22 cellular contexts compared by ENCODE assay signal in the genomic region with DNA sequence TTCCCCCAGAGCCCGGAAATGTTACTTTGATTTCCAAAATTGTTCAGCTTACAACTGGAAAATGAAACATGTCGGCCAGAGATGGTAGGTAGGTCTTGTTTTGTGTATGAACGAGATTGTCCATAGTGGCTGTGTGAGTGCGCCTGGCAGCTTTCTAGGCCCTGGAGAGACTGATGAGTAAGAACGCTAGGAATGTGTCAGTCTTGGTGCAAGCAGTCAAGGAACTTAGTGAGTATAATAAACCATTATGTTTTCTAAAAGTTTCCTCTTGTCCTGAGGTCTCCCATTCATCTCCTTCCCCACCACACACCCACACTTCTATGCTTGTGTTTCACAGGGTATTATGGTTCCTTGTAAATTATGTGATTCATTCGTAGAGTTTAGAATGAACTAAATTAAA.
A peak's percentile ranks its signal among the peaks of the same experiment; 100 is the strongest.
DNase-seq lines count a peak whose midpoint lies in the region; ATAC-seq and TF ChIP-seq lines count a peak whose summit lies in the region.
"Had no signal": no experiment of that assay in that cellular context is flagged by ENCODE, and none has a peak within 500 bp of the region (broad histone marks: within the 10 kb centered on the region; RNA-seq: fewer than 3 reads in every experiment).

No MANE protein-coding gene starts in this region.

- no TSS peak for BruUV-seq in Panc1 (replicated peaks; lab: Mats Ljungman, UMichigan)

- no peak overlapping the region for H3K27ac ChIP-seq in ACC112 (ENCODE audit: low read depth, low read length)
- H3K27ac ChIP-seq in Panc1 (ENCODE audit: low read length), result no peak overlapping the region
- H3K27ac ChIP-seq: left ventricle myocardium inferior, prostate gland had no signal

- POLR2A ChIA-PET in Panc1 (lab: Charles Lee), result no interaction called here

- H3K4me3 ChIP-seq in ACC112 (ENCODE audit: low read depth, low read length) (no peak overlapping the region), Panc1 (ENCODE audit: low read depth in 2 of 2, low read length in 2 of 2) (no peak overlapping the region), choroid plexus epithelial cell (ENCODE audit: low read depth, low read length) (no peak overlapping the region)
- H3K4me3 ChIP-seq: HAP-1, left ventricle myocardium inferior, prostate gland had no signal

- CTCF ChIA-PET in Panc1 (lab: Charles Lee), result no interaction called here

- peaks cover 2% of the 10 kb centered on the region for H3K36me3 Mint-ChIP-seq in mesothelial cell of epicardium
- H3K36me3 Mint-ChIP-seq in activated T-cell treated with anti-CD3 and anti-CD28 coated beads, Interleukin-2, amount 50 U/mL, for 4 hours (ENCODE audit: insufficient read depth), result no peaks in the 10 kb centered on the region
- H3K36me3 Mint-ChIP-seq: activated naive CD4-positive, alpha-beta T cell treated with anti-CD3 and anti-CD28 coated beads, Interleukin-2, amount 50 U/mL, for 72 hours; CD4-positive, alpha-beta memory T cell; stimulated activated memory B cell treated with anti-CD40 and anti-IgM and Interleukin-4, amounts not matched to agents 10 μg/mL and 1 μg/mL and 100 μg/mL, for 72 hours; type B pancreatic cell had no signal

- H3K27me3 Mint-ChIP-seq in mesothelial cell of epicardium (ENCODE audit: low read depth), result no peaks in the 10 kb centered on the region
- no peaks in the 10 kb centered on the region for H3K27me3 Mint-ChIP-seq in stimulated activated naive CD8-positive, alpha-beta T cell treated with anti-CD3 and anti-CD28 coated beads, Interleukin-15, amount 100 ng/mL, for 72 hours
- no peaks in the 10 kb centered on the region for H3K27me3 Mint-ChIP-seq in activated T-cell treated with anti-CD3 and anti-CD28 coated beads, Interleukin-2, amount 50 U/mL, for 4 hours (ENCODE audit: low read depth)
- H3K27me3 Mint-ChIP-seq: CD4-positive, alpha-beta memory T cell; stimulated activated memory B cell treated with anti-CD40 and anti-IgM and Interleukin-4, amounts not matched to agents 10 μg/mL and 1 μg/mL and 100 μg/mL, for 72 hours; type B pancreatic cell had no signal

- H3K9me3 Mint-ChIP-seq in mesothelial cell of epicardium, result peaks cover 7% of the 10 kb centered on the region
- H3K9me3 Mint-ChIP-seq in stimulated activated naive CD8-positive, alpha-beta T cell treated with anti-CD3 and anti-CD28 coated beads, Interleukin-15, amount 100 ng/mL, for 72 hours, result peaks cover 5 to 8% of the 10 kb centered on the region in 2 donors
- peaks cover 12% of the 10 kb centered on the region for H3K9me3 Mint-ChIP-seq in activated T-cell treated with anti-CD3 and anti-CD28 coated beads, Interleukin-2, amount 50 U/mL, for 4 hours

- peaks cover 6% of the 10 kb centered on the region for H3K4me1 Mint-ChIP-seq in mesothelial cell of epicardium
- no peaks in the 10 kb centered on the region for H3K4me1 Mint-ChIP-seq in stimulated activated naive CD8-positive, alpha-beta T cell treated with anti-CD3 and anti-CD28 coated beads, Interleukin-15, amount 100 ng/mL, for 72 hours
- no peaks in the 10 kb centered on the region for H3K4me1 Mint-ChIP-seq in activated T-cell treated with anti-CD3 and anti-CD28 coated beads, Interleukin-2, amount 50 U/mL, for 4 hours (ENCODE audit: low read depth)
- H3K4me1 Mint-ChIP-seq: CD4-positive, alpha-beta memory T cell; stimulated activated memory B cell treated with anti-CD40 and anti-IgM and Interleukin-4, amounts not matched to agents 10 μg/mL and 1 μg/mL and 100 μg/mL, for 72 hours had no signal

- no peak for DNase-seq in Panc1 (ENCODE audit: low read depth, low spot score)
- DNase-seq in choroid plexus epithelial cell (ENCODE audit: low read depth), result peak; percentile 69
- DNase-seq in mesothelial cell of epicardium (ENCODE audit: low spot score in 2 of 2, unreplicated experiment in 2 of 2), result no peak
- no peak for DNase-seq in GDM1 (lab: John Stamatoyannopoulos, UW)
- DNase-seq in superior temporal gyrus (ENCODE audit: extremely low spot score), result no peak
- no peak for DNase-seq in stimulated activated naive CD8-positive, alpha-beta T cell treated with anti-CD3 and anti-CD28 coated beads, Interleukin-15, amount 100 ng/mL, for 72 hours
- no peak for DNase-seq in activated T-cell treated with anti-CD3 and anti-CD28 coated beads, Interleukin-2, amount 50 U/mL, for 4 hours
- DNase-seq: caudate nucleus; DND-41; effector CD8-positive, alpha-beta T cell; KG1; left ventricle myocardium inferior; NCI-H1436; NCI-H774; stimulated activated CD4-positive, alpha-beta T cell treated with anti-CD3 and anti-CD28 coated beads, Interleukin-12 subunit alpha, Interleukin-12 subunit beta, amount 100 ng/mL, for 4 hours had no signal

- H3K27me3 ChIP-seq in ACC112 (ENCODE audit: insufficient read depth, low read length) (no peaks in the 10 kb centered on the region), Panc1 (ENCODE audit: control insufficient read depth, insufficient read depth, low read length) (no peaks in the 10 kb centered on the region)

- ATAC-seq in Panc1, result 0 out of 2 replicates have a peak, but pooled peaks have one; percentile 48
- ATAC-seq in stimulated activated naive CD8-positive, alpha-beta T cell treated with anti-CD3 and anti-CD28 coated beads, Interleukin-15, amount 100 ng/mL, for 72 hours, result no peak
- ATAC-seq in activated T-cell treated with anti-CD3 and anti-CD28 coated beads, Interleukin-2, amount 50 U/mL, for 4 hours, result no peak
- ATAC-seq: activated naive CD4-positive, alpha-beta T cell treated with anti-CD3 and anti-CD28 coated beads, Interleukin-2, amount 50 U/mL, for 72 hours; stimulated activated memory B cell treated with anti-CD40 and anti-IgM and Interleukin-4, amounts not matched to agents 10 μg/mL and 1 μg/mL and 100 μg/mL, for 72 hours had no signal

- TF ChIP-seq CTCF in Panc1 (IDR thresholded peaks at IDR 0.05) (no peak), choroid plexus epithelial cell (conservative IDR thresholded peaks at IDR 0.05; ENCODE audit: low read depth, low read length) (no peak), mesothelial cell of epicardium (IDR thresholded peaks at IDR 0.05; ENCODE audit: unreplicated experiment) (no peak)

- in situ Hi-C loops in Panc1 (cut with HindIII; ENCODE audit: low pct_unique_long_range_greater_than_20kb, low sequenced_read_pairs), result no loop called here

- H3K36me3 ChIP-seq in ACC112 (ENCODE audit: insufficient read depth, low read length) (no peaks in the 10 kb centered on the region), Panc1 (ENCODE audit: control insufficient read depth, insufficient read depth, low read length) (no peaks in the 10 kb centered on the region)
- H3K36me3 ChIP-seq: HAP-1, left ventricle myocardium inferior, prostate gland had no signal

- intact Hi-C loops in Panc1 (cut with micrococcal nuclease; ENCODE audit: unreplicated experiment), result no loop called here

- H2AFZ ChIP-seq in ACC112 (ENCODE audit: low read length, unreplicated experiment), result peak overlapping the region; percentile 29

- H3K27ac Mint-ChIP-seq in mesothelial cell of epicardium, result peak overlapping the region; percentile 34
- H3K27ac Mint-ChIP-seq in stimulated activated naive CD8-positive, alpha-beta T cell treated with anti-CD3 and anti-CD28 coated beads, Interleukin-15, amount 100 ng/mL, for 72 hours, result no peak overlapping the region
- H3K27ac Mint-ChIP-seq: activated naive CD4-positive, alpha-beta T cell treated with anti-CD3 and anti-CD28 coated beads, Interleukin-2, amount 50 U/mL, for 72 hours; CD4-positive, alpha-beta memory T cell; stimulated activated memory B cell treated with anti-CD40 and anti-IgM and Interleukin-4, amounts not matched to agents 10 μg/mL and 1 μg/mL and 100 μg/mL, for 72 hours; type B pancreatic cell had no signal

- no peaks in the 10 kb centered on the region for H3K9me3 ChIP-seq in Panc1 (ENCODE audit: control insufficient read depth, insufficient read depth, low read depth, low read length)
- H3K9me3 ChIP-seq: HAP-1, left ventricle myocardium inferior, prostate gland had no signal

- H3K4me3 Mint-ChIP-seq in mesothelial cell of epicardium, result no peak overlapping the region
- no peak overlapping the region for H3K4me3 Mint-ChIP-seq in stimulated activated naive CD8-positive, alpha-beta T cell treated with anti-CD3 and anti-CD28 coated beads, Interleukin-15, amount 100 ng/mL, for 72 hours
- H3K4me3 Mint-ChIP-seq in activated T-cell treated with anti-CD3 and anti-CD28 coated beads, Interleukin-2, amount 50 U/mL, for 4 hours, result no peak overlapping the region
- H3K4me3 Mint-ChIP-seq: CD4-positive, alpha-beta memory T cell; stimulated activated memory B cell treated with anti-CD40 and anti-IgM and Interleukin-4, amounts not matched to agents 10 μg/mL and 1 μg/mL and 100 μg/mL, for 72 hours; type B pancreatic cell had no signal

- H3K4me1 ChIP-seq in ACC112 (ENCODE audit: control insufficient read depth, insufficient read depth, low read length, unreplicated experiment) (peaks cover 7% of the 10 kb centered on the region), Panc1 (ENCODE audit: control insufficient read depth, insufficient read depth, low read length) (no peaks in the 10 kb centered on the region)
- H3K4me1 ChIP-seq: HAP-1, left ventricle myocardium inferior, prostate gland had no signal

- H3K79me2 ChIP-seq in ACC112 (ENCODE audit: control insufficient read depth, insufficient read depth, low read length, unreplicated experiment), result no peaks in the 10 kb centered on the region
